Comparison of ENCODE assay signal across 22 cellular contexts in the genomic region with DNA sequence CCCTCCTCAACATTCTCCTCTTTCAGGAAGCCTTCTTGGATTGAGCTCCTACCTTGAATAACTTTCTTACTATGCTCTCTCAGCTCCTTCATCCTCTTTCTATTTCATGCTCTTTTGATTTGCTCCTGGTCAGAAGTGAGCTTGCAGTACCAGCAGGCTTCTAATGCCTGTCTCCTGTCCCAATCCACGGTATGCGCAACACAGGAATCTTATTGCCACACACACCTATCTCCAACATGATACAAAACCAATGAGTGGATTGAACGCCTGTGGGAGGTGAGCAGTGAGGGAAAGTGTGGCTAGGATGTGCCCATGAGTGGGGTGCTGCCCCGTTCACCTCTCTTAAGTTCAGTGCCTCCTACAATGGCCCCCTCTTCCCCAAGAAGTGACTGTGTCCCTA.
DNase-seq lines count a peak whose midpoint lies in the region; ATAC-seq and TF ChIP-seq lines count a peak whose summit lies in the region.
"Had no signal": no experiment of that assay in that cellular context is flagged by ENCODE, and none has a peak within 500 bp of the region (broad histone marks: within the 10 kb centered on the region; RNA-seq: fewer than 3 reads in every experiment).

No MANE protein-coding gene starts in this region.

- H4K20me1 ChIP-seq in BLaER1 (no peaks in the 10 kb centered on the region), MM.1S (ENCODE audit: insufficient read depth, low read length) (no peaks in the 10 kb centered on the region)

- no peak for ATAC-seq in GM21717 (IDR thresholded peaks at IDR 0.05; ENCODE audit: unreplicated experiment)
- ATAC-seq: CD8-positive, alpha-beta T cell; GM12878 had no signal

- H3K79me1 ChIP-seq in neuronal stem cell (ENCODE audit: low read depth, low read length) = no peaks in the 10 kb centered on the region

- peaks cover 43% of the 10 kb centered on the region for H3F3A ChIP-seq in MM.1S (ENCODE audit: insufficient read depth, low read length)

- no peak for TF ChIP-seq CTCF in MM.1S (IDR thresholded peaks at IDR 0.05; ENCODE audit: low read length)
- no peak for TF ChIP-seq CTCF in uterus (IDR thresholded peaks at IDR 0.05)

- H2BK15ac ChIP-seq in neuronal stem cell (ENCODE audit: low read length) = no peak overlapping the region

- H3K4ac ChIP-seq in neuronal stem cell (ENCODE audit: low read length) = no peak overlapping the region

- intact Hi-C loops in uterus (cut with DNase I; ENCODE audit: low total_unique reads) = no loop called here

- H3K36me3 ChIP-seq in BLaER1 (no peaks in the 10 kb centered on the region), KOPT-K1 (ENCODE audit: insufficient read depth, low read length) (no peaks in the 10 kb centered on the region), MM.1S (replicated peaks; ENCODE audit: insufficient read depth, low read length) (no peaks in the 10 kb centered on the region), neuronal stem cell (replicated peaks in 1 of 2; ENCODE audit: control insufficient read depth in 2 of 2, insufficient read depth in 2 of 2, low read length in 2 of 2) (no peaks in the 10 kb centered on the region), uterus (no peaks in the 10 kb centered on the region)
- H3K36me3 ChIP-seq: BE2C had no signal

- H4K8ac ChIP-seq in neuronal stem cell (ENCODE audit: low read depth, low read length) = no peak overlapping the region

- peak overlapping the region; percentile 8 for H3K18ac ChIP-seq in neuronal stem cell (ENCODE audit: low read length)

- H4K91ac ChIP-seq in neuronal stem cell (ENCODE audit: low read depth, low read length, poor library complexity) = no peak overlapping the region

- H3K27ac ChIP-seq in BLaER1 = peak overlapping the region; percentile 33; the same call in 1 of the 2 replicates
- peak overlapping the region; percentile 52 for H3K27ac ChIP-seq in KOPT-K1 (ENCODE audit: low read depth, low read length, poor library complexity, severe bottlenecking)
- peak overlapping the region; percentile 88; the same call in 1 of the 2 replicates for H3K27ac ChIP-seq in MM.1S (ENCODE audit: low read length)
- H3K27ac ChIP-seq in neuronal stem cell (replicated peaks; ENCODE audit: low read length) = no peak overlapping the region
- no peak overlapping the region for H3K27ac ChIP-seq in uterus
- H3K27ac ChIP-seq: 22Rv1, C4-2B, GM23248 had no signal

- no peaks in the 10 kb centered on the region for H3K79me2 ChIP-seq in MM.1S (ENCODE audit: low read length)

- H3K4me3 ChIP-seq in BLaER1 = no peak overlapping the region
- no peak overlapping the region; the same call in 1 of the 2 replicates for H3K4me3 ChIP-seq in MM.1S (ENCODE audit: low read length)
- H3K4me3 ChIP-seq in neuronal stem cell (ENCODE audit: low read length in 2 of 2) = no peak overlapping the region
- H3K4me3 ChIP-seq in uterus = no peak overlapping the region
- H3K4me3 ChIP-seq: GM12878, GM23248 had no signal

- H2AFZ ChIP-seq in MM.1S (ENCODE audit: low read length) = peak overlapping the region; percentile 77
- no peak overlapping the region for H2AFZ ChIP-seq in neuronal stem cell (ENCODE audit: low read length)
- H2AFZ ChIP-seq: GM23248 had no signal

- no peak overlapping the region for H2BK120ac ChIP-seq in neuronal stem cell (ENCODE audit: low read depth, low read length)

- H3K9me2 ChIP-seq in MM.1S (replicated peaks; ENCODE audit: insufficient read depth, low read length) = no peaks in the 10 kb centered on the region

- H2BK5ac ChIP-seq in neuronal stem cell (ENCODE audit: low read length) = no peak overlapping the region

- 0 out of 2 replicates have a peak, but pooled peaks cover 4% of the 10 kb centered on the region for H3K9me3 ChIP-seq in BLaER1
- H3K9me3 ChIP-seq in KOPT-K1 (ENCODE audit: insufficient read depth, low read length, poor library complexity, severe bottlenecking) = no peaks in the 10 kb centered on the region
- H3K9me3 ChIP-seq in MM.1S (replicated peaks; ENCODE audit: insufficient read depth, low read length) = no peaks in the 10 kb centered on the region
- H3K9me3 ChIP-seq in neuronal stem cell (replicated peaks in 1 of 2; ENCODE audit: control insufficient read depth in 2 of 2, insufficient read depth in 1 of 2, low read depth in 1 of 2, low read length in 2 of 2) = no peaks in the 10 kb centered on the region
- no peaks in the 10 kb centered on the region for H3K9me3 ChIP-seq in uterus
- H3K9me3 ChIP-seq: BE2C, Caco-2 had no signal

- no peak overlapping the region for H3K23ac ChIP-seq in neuronal stem cell (ENCODE audit: low read depth, low read length, poor library complexity)

- no peak for TF ChIP-seq POLR2A in uterus (IDR thresholded peaks at IDR 0.05)

- no peak overlapping the region for H3K14ac ChIP-seq in neuronal stem cell (ENCODE audit: low read length)

- WGBS in neuronal stem cell (ENCODE audit: extremely low coverage in 2 of 2, insufficient read length in 2 of 2, insufficient replicate concordance in 1 of 2), 2 donors = no CpG with 5 or more reads among the region's 4 CpGs

- DNase-seq in MM.1S = no peak
- DNase-seq in neuronal stem cell (ENCODE audit: low spot score) = no peak
- DNase-seq in NCI-H1694 treated with DMSO at 0.1 percent for 48 hours (lab: John Stamatoyannopoulos, UW) = no peak
- no peak for DNase-seq in uterus
- no peak for DNase-seq in AG08395 (ENCODE audit: low spot score)
- DNase-seq: AML-193; BE2C; Caco-2; CD4-positive, CD25-positive, alpha-beta regulatory T cell; CD8-positive, alpha-beta T cell; DMS153; EL; GDM1; H7; HCEC 1CT had no signal

- H2AK5ac ChIP-seq in neuronal stem cell (ENCODE audit: low read depth, low read length) = no peak overlapping the region

- H3K27me3 ChIP-seq in BLaER1 = no peaks in the 10 kb centered on the region
- no peaks in the 10 kb centered on the region for H3K27me3 ChIP-seq in MM.1S (replicated peaks; ENCODE audit: insufficient read depth, low read length)
- H3K27me3 ChIP-seq in neuronal stem cell (ENCODE audit: control insufficient read depth in 3 of 3, insufficient read depth in 3 of 3, low read depth in 1 of 3, low read length in 3 of 3) = peaks cover 0 to 4% (median 0%) of the 10 kb centered on the region in 3 experiments
- no peaks in the 10 kb centered on the region for H3K27me3 ChIP-seq in uterus
- H3K27me3 ChIP-seq: BE2C had no signal

- H3K4me2 ChIP-seq in BLaER1 = peak overlapping the region; percentile 56
- peak overlapping the region; percentile 45 for H3K4me2 ChIP-seq in MM.1S (ENCODE audit: low read depth, low read length)
- H3K4me2 ChIP-seq in neuronal stem cell (ENCODE audit: insufficient read depth, low read length, poor library complexity, severe bottlenecking) = no peak overlapping the region

- H3K9ac ChIP-seq in BLaER1 = no peak overlapping the region
- no peak overlapping the region for H3K9ac ChIP-seq in MM.1S (ENCODE audit: low read length)
- no peak overlapping the region for H3K9ac ChIP-seq in neuronal stem cell (ENCODE audit: low read depth, low read length, poor library complexity)
- H3K9ac ChIP-seq: GM23248 had no signal

- H2BK12ac ChIP-seq in neuronal stem cell (ENCODE audit: low read length) = no peak overlapping the region

- H3K4me1 ChIP-seq in BLaER1 (peaks cover 98% of the 10 kb centered on the region), MM.1S (ENCODE audit: low read length) (peaks cover 52% of the 10 kb centered on the region), neuronal stem cell (ENCODE audit: control insufficient read depth in 2 of 2, insufficient read depth in 1 of 2, low read depth in 1 of 2, low read length in 2 of 2) (peaks cover 0 to 7% of the 10 kb centered on the region in 2 donors), uterus (no peaks in the 10 kb centered on the region)
- H3K4me1 ChIP-seq: BE2C, Caco-2 had no signal

Comparison
In these comparisons a context has a peak if more than half of its experiments do, and no peak if none do; other contexts are left out.
1. H3K27ac ChIP-seq: peak in BLaER1 (single experiment), KOPT-K1 (single experiment) and MM.1S (single experiment); none in neuronal stem cell (single experiment) and uterus (0 of 2).